Comparison of ENCODE assay signal across 10 cellular contexts in the genomic region with DNA sequence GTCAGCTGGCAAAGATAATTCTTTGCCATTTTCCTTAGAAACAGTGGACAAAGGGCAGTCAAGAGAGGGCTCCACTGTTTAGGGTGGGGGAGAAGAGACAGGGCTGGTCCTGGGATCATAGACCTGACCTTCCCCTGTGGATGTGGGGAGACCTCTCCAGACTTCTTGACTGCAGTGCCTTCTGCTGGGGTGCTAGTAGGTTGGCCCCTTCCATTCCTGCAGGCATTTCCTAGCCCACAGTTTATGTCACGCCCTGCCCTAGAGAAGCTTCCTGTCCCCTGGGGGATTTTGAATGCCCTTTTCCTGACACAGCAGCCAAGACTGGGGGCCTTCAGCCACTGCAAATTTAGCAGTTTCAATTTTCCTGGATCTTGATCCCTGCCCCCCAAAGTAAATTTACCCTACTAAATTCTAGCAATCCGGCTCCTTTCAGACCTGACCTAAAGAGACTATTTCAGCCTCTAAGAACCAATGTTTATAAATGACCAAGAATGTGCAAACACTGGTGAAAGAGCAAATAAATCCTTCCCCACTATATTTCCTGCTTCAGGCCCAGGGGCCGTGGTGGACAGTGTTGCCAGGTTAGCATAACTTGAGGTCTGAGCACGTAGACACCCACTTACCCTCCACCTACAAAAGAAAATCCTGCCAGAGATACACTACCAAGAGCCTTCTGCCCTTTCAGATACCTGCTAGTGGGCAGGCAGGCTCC. TPM values are rescaled to one million over a fixed set of nuclear protein-coding genes. Genes with fewer than 3 reads are reported as not detected.
DNase-seq lines count a peak whose midpoint lies in the region; ATAC-seq and TF ChIP-seq lines count a peak whose summit lies in the region.
"Had no signal": no experiment of that assay in that cellular context is flagged by ENCODE, and none has a peak within 500 bp of the region (broad histone marks: within the 10 kb centered on the region; RNA-seq: fewer than 3 reads in every experiment).

No MANE protein-coding gene starts in this region.

- intact Hi-C loops in right lobe of liver (cut with DNase I) = loop anchor here in 1 of 2 donors (10.0 kb wide), 1 partner anchor 83 kb away; no protein-coding TSS in a partner anchor

- H3K4me3 ChIP-seq in HAP-1 (no peak overlapping the region), right lobe of liver (no peak overlapping the region)

- H3K9me3 ChIP-seq in HAP-1 (peaks cover 4% of the 10 kb centered on the region; the same call in 1 of the 2 replicates), right lobe of liver (no peaks in the 10 kb centered on the region)

- H3K27me3 ChIP-seq in HAP-1 (ENCODE audit: low read depth) = no peaks in the 10 kb centered on the region
- H3K27me3 ChIP-seq in right lobe of liver = no peaks in the 10 kb centered on the region

- in situ Hi-C loops in HAP-1 (cut with MboI; ENCODE audit: low sequenced_read_pairs) = no loop called here

- peak in 1 of 4 donors; percentile 0 for TF ChIP-seq CTCF in right lobe of liver (IDR thresholded peaks at IDR 0.05)

- H3K36me3 ChIP-seq in HAP-1 (replicated peaks) = peaks cover 3% of the 10 kb centered on the region; the same call in 1 of the 2 replicates
- H3K36me3 ChIP-seq in right lobe of liver = no peaks in the 10 kb centered on the region

- no peak for TF ChIP-seq POLR2A in right lobe of liver (IDR thresholded peaks at IDR 0.05)

- ATAC-seq in right lobe of liver (peak; percentile 6 to 53 (median 44)), HG03139 (IDR thresholded peaks at IDR 0.05; ENCODE audit: unreplicated experiment) (no peak), HG02981 (IDR thresholded peaks at IDR 0.05; ENCODE audit: unreplicated experiment) (no peak)

- WGBS in right lobe of liver (ENCODE audit: insufficient coverage, low coverage, low lambda C conversion rate, missing lambda C conversion rate) = 32% methylated on average over 2 of the region's 4 CpGs

- H3K4me1 ChIP-seq in HAP-1 = peaks cover 46% of the 10 kb centered on the region
- H3K4me1 ChIP-seq in right lobe of liver = peaks cover 0 to 56% (median 24%) of the 10 kb centered on the region in 4 donors

- peak; percentile 41 to 54 for DNase-seq in HAP-1 (ENCODE audit: low spot score in 2 of 2)
- peak in 1 of 3 donors; percentile 65 for DNase-seq in right lobe of liver
- DNase-seq in substantia nigra (lab: John Stamatoyannopoulos, UW) = no peak
- DNase-seq in NCI-H510A treated with DMSO at 0.1 percent for 48 hours (lab: John Stamatoyannopoulos, UW) = no peak
- DNase-seq in SIG-M5 treated with dmso at 0.1 percent for 504 hours (lab: John Stamatoyannopoulos, UW; ENCODE audit: unreplicated experiment) = no peak
- DNase-seq: activated T-cell treated with anti-CD3 and anti-CD28 coated beads, Interleukin-2, amount 50 U/mL, for 1 hour; NK-92 treated with Interleukin-12 subunit alpha and Interleukin-12 subunit beta, amount 100 ng/mL, for 24 hours had no signal

- H3K27ac ChIP-seq in angular gyrus (ENCODE audit: low read depth, low read length) = peak overlapping the region; percentile 44
- H3K27ac ChIP-seq in right lobe of liver = peak overlapping the region; percentile 74 to 84 (median 83)
- peak overlapping the region; percentile 3 for H3K27ac ChIP-seq in substantia nigra (ENCODE audit: low read depth, low read length, poor library complexity, severe bottlenecking)

RNA-seq across cellular contexts. Expression of a gene that starts 58.4 kb away (rescaled TPM):
- 10 to 100 TPM; 25.5 to 69.3 (median 46.6) TPM for total RNA-seq in right lobe of liver

Comparison
In these comparisons a context has a peak if more than half of its experiments do, and no peak if none do; other contexts are left out.
1. DNase-seq: peak in HAP-1 (2 of 2); none in substantia nigra (0 of 49), NCI-H510A treated with DMSO at 0.1 percent for 48 hours (single experiment) and SIG-M5 treated with dmso at 0.1 percent for 504 hours (single experiment).
2. H3K27ac ChIP-seq: peak in every context shown above with its lines; median percentile 83 in right lobe of liver; 44 in angular gyrus; 3 in substantia nigra.
3. ATAC-seq: peak in right lobe of liver (4 of 4); none in HG03139 (single experiment) and HG02981 (single experiment).